1 cellular context compared by ENCODE assay signal in genomic region chr13:113762538-113762937, GRCh38.
TF ChIP-seq lines count a peak whose summit lies in the region.

No MANE protein-coding gene starts in this region.

TF ChIP-seq in H1, 55 proteins besides CTCF, POLR2A, EP300 and RAD21:
- TF ChIP-seq CHD7 (IDR thresholded peaks at IDR 0.05; ENCODE audit: insufficient replicate concordance, low read length) = no peak
- TF ChIP-seq SRF (IDR thresholded peaks at IDR 0.05; ENCODE audit: low read depth, low read length) = no peak
- TF ChIP-seq NRF1 (IDR thresholded peaks at IDR 0.05; ENCODE audit: low read depth, low read length) = no peak
- no peak for TF ChIP-seq CTBP2 (IDR thresholded peaks at IDR 0.05; ENCODE audit: borderline replicate concordance, insufficient read depth, insufficient read length, low read length)
- no peak for TF ChIP-seq TBP (IDR thresholded peaks at IDR 0.05; ENCODE audit: low read depth, low read length)
- TF ChIP-seq SP1 (IDR thresholded peaks at IDR 0.05; ENCODE audit: low read depth, low read length) = no peak
- no peak for TF ChIP-seq RFX5 (IDR thresholded peaks at IDR 0.05; ENCODE audit: borderline replicate concordance, low read depth, low read length)
- no peak for TF ChIP-seq GABPA (IDR thresholded peaks at IDR 0.05; ENCODE audit: borderline replicate concordance, insufficient read depth, low read length)
- TF ChIP-seq TCF12 (IDR thresholded peaks at IDR 0.05; ENCODE audit: low read depth, low read length) = no peak
- TF ChIP-seq USF2 (IDR thresholded peaks at IDR 0.05; ENCODE audit: low read length) = no peak
- TF ChIP-seq NANOG (IDR thresholded peaks at IDR 0.05; ENCODE audit: insufficient read depth, low read depth, low read length, poor library complexity, severe bottlenecking) = no peak
- TF ChIP-seq SAP30 (IDR thresholded peaks at IDR 0.05; ENCODE audit: insufficient read depth, insufficient replicate concordance, low read length) = no peak
